8 cellular contexts compared by ENCODE assay signal in genomic region chr14:70808402-70809237, GRCh38. TPM values are rescaled to one million over a fixed set of nuclear protein-coding genes. Genes with fewer than 3 reads are reported as not detected.
DNase-seq lines count a peak whose midpoint lies in the region; ATAC-seq and TF ChIP-seq lines count a peak whose summit lies in the region.

No MANE protein-coding gene starts in this region.

- H3K4me1 ChIP-seq in HEK293 (ENCODE audit: control insufficient read depth, insufficient read depth, low read length) (peaks cover 4% of the 10 kb centered on the region; the same call in 1 of the 2 replicates), neutrophil (ENCODE audit: control insufficient read depth in 1 of 2, insufficient read depth in 1 of 2, low read depth in 1 of 2, low read length in 1 of 2) (peaks cover 10 to 17% of the 10 kb centered on the region in 2 experiments)

- peak overlapping the region; percentile 93 for H3K4me3 ChIP-seq in GM12864 (ENCODE audit: low read depth, low read length)
- H3K4me3 ChIP-seq in HEK293 (ENCODE audit: low read depth, low read length): peak overlapping the region; percentile 85
- H3K4me3 ChIP-seq in neutrophil (ENCODE audit: low read depth in 1 of 2, low read length in 1 of 2): peak overlapping the region; percentile 61 to 92

- H3K36me3 ChIP-seq in HEK293 (ENCODE audit: control insufficient read depth in 2 of 2, insufficient read depth in 1 of 2, low read length in 2 of 2) (no peaks in the 10 kb centered on the region), neutrophil (no peaks in the 10 kb centered on the region)

- H3K27ac ChIP-seq in HEK293 (ENCODE audit: extremely low read depth, low read depth, low read length) (peak overlapping the region; percentile 73; the same call in 1 of the 2 replicates), neutrophil (no peak overlapping the region)

- TF ChIP-seq CTCF in GM12864 (IDR thresholded peaks at IDR 0.05; ENCODE audit: low read depth, low read length, missing control alignments) (no peak), HEK293 (tag by site-specific recombination; IDR thresholded peaks at IDR 0.05) (no peak), neutrophil (IDR thresholded peaks at IDR 0.05) (no peak)

- DNase-seq in GM12864 (ENCODE audit: low read depth): no peak
- DNase-seq in NCI-H1105 treated with DMSO at 0.1 percent for 48 hours (lab: John Stamatoyannopoulos, UW): peak; percentile 49
- peak; percentile 75 for DNase-seq in activated CD8-positive, alpha-beta memory T cell treated with anti-CD3 and anti-CD28 coated beads, Interleukin-2, amount 50 U/mL, for 48 hours
- no peak for DNase-seq in foreskin melanocyte
- no peak for DNase-seq in GOT3 (lab: John Stamatoyannopoulos, UW)

- no peaks in the 10 kb centered on the region for H3K9me3 ChIP-seq in HEK293 (ENCODE audit: control insufficient read depth, insufficient read depth, low read depth, low read length)
- no peaks in the 10 kb centered on the region for H3K9me3 ChIP-seq in neutrophil

- POLR2A ChIA-PET in HEK293 (lab: Yijun Ruan, JAX): interaction anchor here (0.6 to 2.1 kb wide), 7 partner anchors 9 to 689 kb away, joined by 3 to 17 read pairs (median 5); partner anchors contain the start of gene TTC9

- ATAC-seq in esophagus mucosa: peak; percentile 3

- CTCF ChIA-PET in HEK293 (lab: Yijun Ruan, JAX): interaction anchor here (0.6 to 2.9 kb wide), 3 partner anchors 9 to 241 kb away, joined by 3 to 12 read pairs (median 4); no protein-coding TSS in a partner anchor

- H3K27me3 ChIP-seq in neutrophil: peaks cover 100% of the 10 kb centered on the region

TF ChIP-seq in HEK293, 187 proteins besides CTCF, POLR2A, EP300 and RAD21 (continues in another document):
- TF ChIP-seq ZNF530 (tag by site-specific recombination; IDR thresholded peaks at IDR 0.05; ENCODE audit: low read depth): no peak
- no peak for TF ChIP-seq GLI4 (tag by site-specific recombination; IDR thresholded peaks at IDR 0.05)
- TF ChIP-seq PRDM10 (tag by site-specific recombination; IDR thresholded peaks at IDR 0.05): no peak
- no peak; the same call in 1 of the 2 replicates for TF ChIP-seq PATZ1 (tag by site-specific recombination; IDR thresholded peaks at IDR 0.05)
- TF ChIP-seq ZFP69B (tag by site-specific recombination; IDR thresholded peaks at IDR 0.05): peak; percentile 91
- no peak for TF ChIP-seq ZSCAN30 (tag by site-specific recombination; IDR thresholded peaks at IDR 0.05)
- TF ChIP-seq ZNF398 (tag by site-specific recombination; IDR thresholded peaks at IDR 0.05): peak; percentile 33; the same call in 1 of the 2 replicates
- TF ChIP-seq ZNF146 (tag by site-specific recombination; IDR thresholded peaks at IDR 0.05): no peak
- TF ChIP-seq OSR2 (tag by site-specific recombination; IDR thresholded peaks at IDR 0.05): no peak
- TF ChIP-seq SP3 (tag by site-specific recombination; IDR thresholded peaks at IDR 0.05): peak; percentile 52
- TF ChIP-seq ZNF549 (tag by site-specific recombination; IDR thresholded peaks at IDR 0.05): no peak
- no peak for TF ChIP-seq KLF16 (tag by site-specific recombination; IDR thresholded peaks at IDR 0.05)
- no peak for TF ChIP-seq ZXDB (tag by site-specific recombination; IDR thresholded peaks at IDR 0.05)
- TF ChIP-seq MYNN (tag by site-specific recombination; IDR thresholded peaks at IDR 0.05; ENCODE audit: borderline replicate concordance): no peak
- no peak for TF ChIP-seq TCF7L2 (IDR thresholded peaks at IDR 0.05; ENCODE audit: borderline replicate concordance, low read depth, low read length)
- no peak for TF ChIP-seq ZBTB6 (tag by site-specific recombination; IDR thresholded peaks at IDR 0.05)
- TF ChIP-seq ZNF777 (tag by site-specific recombination; IDR thresholded peaks at IDR 0.05; ENCODE audit: borderline replicate concordance): no peak
- TF ChIP-seq ZNF10 (tag by site-specific recombination; IDR thresholded peaks at IDR 0.05): no peak
- TF ChIP-seq ZNF302 (tag by site-specific recombination; IDR thresholded peaks at IDR 0.05; ENCODE audit: low read depth): no peak
- no peak for TF ChIP-seq ZNF26 (tag by site-specific recombination; IDR thresholded peaks at IDR 0.05)
- no peak for TF ChIP-seq ZNF558 (tag by site-specific recombination; IDR thresholded peaks at IDR 0.05)
- no peak for TF ChIP-seq ZNF274 (IDR thresholded peaks at IDR 0.05; ENCODE audit: low read length)
- TF ChIP-seq ZNF274 (tag by site-specific recombination; IDR thresholded peaks at IDR 0.05; ENCODE audit: borderline replicate concordance): no peak
- no peak for TF ChIP-seq HOXA7 (CRISPR knock-in tag; IDR thresholded peaks at IDR 0.05; ENCODE audit: borderline replicate concordance)

RNA-seq across cellular contexts. Expression of gene MAP3K9, which starts 0.7 kb away (rescaled TPM):
- 20.1 TPM for total RNA-seq in esophagus mucosa

Comparison
In these comparisons a context has a peak if more than half of its experiments do, and no peak if none do; other contexts are left out.
1. DNase-seq: peak in NCI-H1105 treated with DMSO at 0.1 percent for 48 hours (single experiment) and activated CD8-positive, alpha-beta memory T cell treated with anti-CD3 and anti-CD28 coated beads, Interleukin-2, amount 50 U/mL, for 48 hours (single experiment); none in GM12864 (single experiment), foreskin melanocyte (single experiment) and GOT3 (single experiment).
2. Peak in every context shown above with its lines, with median percentiles within 50 percentile points of each other: H3K4me3 ChIP-seq.